Comparison of ENCODE assay signal across 9 cellular contexts in genomic region chr7:22563115-22563514, GRCh38.
DNase-seq lines count a peak whose midpoint lies in the region; ATAC-seq and TF ChIP-seq lines count a peak whose summit lies in the region.
"Had no signal": no experiment of that assay in that cellular context is flagged by ENCODE, and none has a peak within 500 bp of the region (broad histone marks: within the 10 kb centered on the region; RNA-seq: fewer than 3 reads in every experiment).

No MANE protein-coding gene starts in this region.

- H3K36me3 Mint-ChIP-seq in CD14-positive monocyte: peaks cover 0 to 2% of the 10 kb centered on the region in 2 donors

- DNase-seq in NK-92 treated with Interleukin-12 subunit alpha and Interleukin-12 subunit beta, amount 100 ng/mL, for 24 hours (lab: John Stamatoyannopoulos, UW): peak; percentile 47
- DNase-seq in NK-92 (lab: John Stamatoyannopoulos, UW; ENCODE audit: unreplicated experiment) (no peak), NCI-H146 (lab: John Stamatoyannopoulos, UW) (peak; percentile 68), dermis blood vessel endothelial cell (peak; percentile 66), retina (peak; percentile 74), LoVo (ENCODE audit: low spot score) (no peak), CD14-positive monocyte (ENCODE audit: low spot score) (no peak)
- DNase-seq: stimulated activated CD4-positive, alpha-beta T cell treated with anti-CD3 and anti-CD28 coated beads, Interleukin-4, amount 100 ng/mL, for 4 hours had no signal

- no peak for ATAC-seq in GM19023 (IDR thresholded peaks at IDR 0.05; ENCODE audit: unreplicated experiment)

- peaks cover 0 to 6% (median 0%) of the 10 kb centered on the region in 7 donors for H3K9me3 Mint-ChIP-seq in CD14-positive monocyte

- no peak overlapping the region for H3K27ac Mint-ChIP-seq in CD14-positive monocyte

- peaks cover 47% of the 10 kb centered on the region for H3K4me1 Mint-ChIP-seq in CD14-positive monocyte

- H3K4me3 Mint-ChIP-seq in CD14-positive monocyte: peak overlapping the region in 1 of 2 donors; percentile 72

- peaks cover 37 to 46% (median 46%) of the 10 kb centered on the region in 3 donors for H3K27me3 Mint-ChIP-seq in CD14-positive monocyte (ENCODE audit: low read depth in 3 of 3)

- intact Hi-C loops in CD14-positive monocyte (cut with micrococcal nuclease): loop anchor here (2.0 to 10.0 kb wide), 5 partner anchors 112 to 492 kb away; partner anchors contain the start of genes HYCC1 (in 1 of the 2) and IL6 (in 1 of the 2)

- no peak for TF ChIP-seq CTCF in CD14-positive monocyte (IDR thresholded peaks at IDR 0.05)

Comparison
In these comparisons a context has a peak if more than half of its experiments do, and no peak if none do; other contexts are left out.
1. DNase-seq: peak in NK-92 treated with Interleukin-12 subunit alpha and Interleukin-12 subunit beta, amount 100 ng/mL, for 24 hours (single experiment), NCI-H146 (single experiment), dermis blood vessel endothelial cell (single experiment) and retina (single experiment); none in NK-92 (single experiment), LoVo (single experiment) and CD14-positive monocyte (single experiment).